ENCODE assay signal across 23 cellular contexts in genomic region chrX:10387011-10387410, GRCh38.
DNase-seq lines count a peak whose midpoint lies in the region; ATAC-seq, FAIRE-seq and TF ChIP-seq lines count a peak whose summit lies in the region.
"Had no signal": no experiment of that assay in that cellular context is flagged by ENCODE, and none has a peak within 500 bp of the region (broad histone marks: within the 10 kb centered on the region; RNA-seq: fewer than 3 reads in every experiment).

No MANE protein-coding gene starts in this region.

- no peak overlapping the region for H3K4me3 ChIP-seq in fibroblast of mammary gland (ENCODE audit: control insufficient read depth, low read depth, low read length)
- H3K4me3 ChIP-seq: body of pancreas, lung, SJCRH30, tibial nerve had no signal

- ATAC-seq in GM18870 (IDR thresholded peaks at IDR 0.05; ENCODE audit: unreplicated experiment) = no peak
- ATAC-seq: body of pancreas; stimulated activated naive CD8-positive, alpha-beta T cell treated with anti-CD3 and anti-CD28 coated beads, Interleukin-15, Interleukin-2, amounts not matched to agents 100 U/mL and 50 U/mL, for 24 hours; T-cell had no signal

- DNase-seq in GM12892 (ENCODE audit: insufficient read length) (no peak), amniotic epithelial cell (ENCODE audit: low read depth) (peak; percentile 45), fibroblast of mammary gland (ENCODE audit: low read depth) (peak; percentile 52), renal cortical epithelial cell (ENCODE audit: low read depth) (peak; percentile 47), DMS114 treated with DMSO at 0.1 percent for 48 hours (lab: John Stamatoyannopoulos, UW; ENCODE audit: unreplicated experiment) (no peak), iPS-NIHi11 (ENCODE audit: low spot score) (no peak)
- DNase-seq: activated CD4-positive, alpha-beta T cell treated with anti-CD3 and anti-CD28 coated beads, Interleukin-2, amount 10 ng/mL, durations not matched to agents 7 days and 5 days; activated naive CD8-positive, alpha-beta T cell treated with anti-CD3 and anti-CD28 coated beads, Interleukin-2, amount 10 ng/mL, durations not matched to agents 7 days and 5 days; body of pancreas; DMS79; foreskin melanocyte; NCI-H1105 treated with DMSO at 0.1 percent for 48 hours; NCI-H2029 treated with DMSO at 0.1 percent for 48 hours; NCI-H345; nucleus accumbens; SJCRH30; stimulated activated CD4-positive, alpha-beta T cell treated with anti-CD3 and anti-CD28 coated beads, Interleukin-4, amount 100 ng/mL, for 4 hours; stimulated activated naive CD8-positive, alpha-beta T cell treated with anti-CD3 and anti-CD28 coated beads, Interleukin-15, Interleukin-2, amounts not matched to agents 100 U/mL and 50 U/mL, for 24 hours; T-cell had no signal

- TF ChIP-seq POLR2A in GM12892 (IDR thresholded peaks at IDR 0.05; ENCODE audit: low read depth, low read length) = no peak

- peak; percentile 5 for FAIRE-seq in GM12892 (lab: Jason Lieb, UNC)
- FAIRE-seq: keratinocyte had no signal

- TF ChIP-seq CTCF in fibroblast of mammary gland (conservative IDR thresholded peaks at IDR 0.05; ENCODE audit: control insufficient read depth, insufficient read depth, low read depth, low read length) = no peak

Comparison
In these comparisons a context has a peak if more than half of its experiments do, and no peak if none do; other contexts are left out.
1. DNase-seq: peak in amniotic epithelial cell (single experiment), fibroblast of mammary gland (single experiment) and renal cortical epithelial cell (single experiment); none in GM12892 (single experiment), DMS114 treated with DMSO at 0.1 percent for 48 hours (single experiment) and iPS-NIHi11 (single experiment).